ENCODE assay signal across 20 cellular contexts in the genomic region with DNA sequence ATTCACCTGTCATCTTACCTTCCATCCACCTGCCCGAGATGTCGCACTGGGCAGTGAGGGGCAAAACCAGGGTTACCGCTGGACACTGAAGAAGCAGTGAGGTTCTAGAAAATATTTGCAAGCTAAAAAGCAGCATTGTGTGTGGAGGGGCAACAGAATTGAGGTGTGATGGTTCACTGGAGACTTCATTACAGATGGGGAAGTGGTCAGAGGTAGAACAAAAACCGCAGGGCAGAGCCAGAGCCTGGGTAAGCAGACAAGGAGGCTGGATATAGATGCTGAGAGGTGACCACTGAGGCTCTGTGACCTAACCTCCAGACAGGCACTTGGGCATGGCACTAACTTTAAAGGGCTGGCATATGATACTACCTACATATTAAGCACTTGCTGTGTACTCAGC.
"Had no signal": no experiment of that assay in that cellular context is flagged by ENCODE, and none has a peak within 500 bp of the region (broad histone marks: within the 10 kb centered on the region; RNA-seq: fewer than 3 reads in every experiment).

No MANE protein-coding gene starts in this region.

- H3K27me3 ChIP-seq: hepatocyte, ovary, tibial artery, upper lobe of left lung, vagina had no signal

- H3K4me3 ChIP-seq: hepatocyte, left ventricle myocardium inferior, lower lobe of right lung, ovary, tibial artery, upper lobe of left lung, vagina had no signal

- H3K4me1 ChIP-seq: lower lobe of right lung, tibial artery, upper lobe of left lung, vagina had no signal

- H3K27ac ChIP-seq: hepatocyte, left ventricle myocardium inferior, lower lobe of right lung, ovary, tibial artery, upper lobe of left lung, vagina had no signal

- H3K27ac Mint-ChIP-seq: endodermal cell, memory B cell, mesothelial cell of epicardium, natural killer cell had no signal

- DNase-seq: effector CD4-positive, alpha-beta T cell; endodermal cell; head of caudate nucleus; kidney; left cardiac atrium; left ventricle myocardium inferior; lower lobe of right lung; natural killer cell; ovary; right cardiac atrium; small intestine; stimulated activated CD4-positive, alpha-beta T cell treated with anti-CD3 and anti-CD28 coated beads, Interleukin-12 subunit alpha, Interleukin-12 subunit beta, amount 100 ng/mL, for 4 hours; stimulated activated naive CD8-positive, alpha-beta T cell treated with anti-CD3 and anti-CD28 coated beads, Interleukin-15, Interleukin-2, amounts not matched to agents 100 U/mL and 50 U/mL, for 24 hours; tibial artery; upper lobe of left lung had no signal

- H3K36me3 Mint-ChIP-seq: memory B cell, mesothelial cell of epicardium, natural killer cell had no signal

- H3K36me3 ChIP-seq: left ventricle myocardium inferior, lower lobe of right lung, ovary, tibial artery, upper lobe of left lung, vagina had no signal

- ATAC-seq: left cardiac atrium, lower lobe of right lung, natural killer cell, right cardiac atrium had no signal

- H3K9me3 ChIP-seq: lower lobe of right lung, ovary, tibial artery, upper lobe of left lung, vagina had no signal

- H3K4me3 Mint-ChIP-seq: endodermal cell, memory B cell, mesothelial cell of epicardium, natural killer cell, neural crest cell had no signal

- H3K4me1 Mint-ChIP-seq: mesothelial cell of epicardium, natural killer cell had no signal
